In genomic region chr5:14664270-14665109, GRCh38 we compare ENCODE assay signal across 8 cellular contexts. TPM values are rescaled to one million over a fixed set of nuclear protein-coding genes. Genes with fewer than 3 reads are reported as not detected.
A peak's percentile ranks its signal among the peaks of the same experiment; 100 is the strongest.
DNase-seq lines count a peak whose midpoint lies in the region; ATAC-seq and TF ChIP-seq lines count a peak whose summit lies in the region.

Gene OTULIN, plus strand, starts transcription at chr5:14664718. Its CDS starts 108 bp downstream, at chr5:14664826.

- peaks cover 26% of the 10 kb centered on the region for H3K4me1 ChIP-seq in colonic mucosa

- no peak for TF ChIP-seq CTCF in colonic mucosa (IDR thresholded peaks at IDR 0.05)

- no peaks in the 10 kb centered on the region for H3K27me3 ChIP-seq in colonic mucosa

- no peaks in the 10 kb centered on the region for H3K9me3 ChIP-seq in colonic mucosa

- intact Hi-C loops in colonic mucosa (cut with DNase I) (no loop called here), left colon (cut with DNase I, micrococcal nuclease) (no loop called here)

- no peaks in the 10 kb centered on the region for H3K36me3 ChIP-seq in colonic mucosa

- ATAC-seq in GM19035 (IDR thresholded peaks at IDR 0.05; ENCODE audit: unreplicated experiment) (peak; percentile 61), HG03342 (IDR thresholded peaks at IDR 0.05; ENCODE audit: unreplicated experiment) (peak; percentile 67), left colon (peak; percentile 90)

- DNase-seq in AG20443 (ENCODE audit: low spot score) = peak; percentile 100
- peak; percentile 89 for DNase-seq in NCI-H446 treated with DMSO at 0.1 percent for 48 hours (lab: John Stamatoyannopoulos, UW)
- DNase-seq in activated CD4-positive, alpha-beta T cell treated with anti-CD3 and anti-CD28 coated beads for 4 hours = peak; percentile 79 to 83
- peak; percentile 89 for DNase-seq in colonic mucosa
- DNase-seq in left colon = peak; percentile 91 to 92
- peak; percentile 90 for DNase-seq in stimulated activated CD4-positive, alpha-beta T cell treated with anti-CD3 and anti-CD28 coated beads, Interleukin-1b, Interleukin-23, amount 100 ng/mL, for 48 hours

- H3K4me3 ChIP-seq in colonic mucosa = peak within 1 kb of the TSS; percentile 53

- H3K27ac ChIP-seq in colonic mucosa = peak within 1 kb of the TSS; percentile 94

- H3K9ac ChIP-seq in colonic mucosa (ENCODE audit: low read depth in 2 of 2, low read length in 2 of 2) = peak within 1 kb of the TSS; percentile 92 to 95

RNA-seq across cellular contexts. Expression of gene OTULIN, which starts in this region (rescaled TPM):
- total RNA-seq in colonic mucosa = 10 to 100 TPM; 28.8 to 32.9 TPM
- 10 to 100 TPM; 24.1 TPM for total RNA-seq in left colon

Comparison
In these comparisons a context has a peak if more than half of its experiments do, and no peak if none do; other contexts are left out.
1. Peak in every context shown above with its lines: DNase-seq, ATAC-seq, H3K4me3 ChIP-seq and H3K27ac ChIP-seq.